Comparison of ENCODE assay signal across 10 cellular contexts in genomic region chr9:89137548-89138462, GRCh38. TPM values are rescaled to one million over a fixed set of nuclear protein-coding genes. Genes with fewer than 3 reads are reported as not detected.
DNase-seq lines count a peak whose midpoint lies in the region; ATAC-seq and TF ChIP-seq lines count a peak whose summit lies in the region.
"Had no signal": no experiment of that assay in that cellular context is flagged by ENCODE, and none has a peak within 500 bp of the region (broad histone marks: within the 10 kb centered on the region; RNA-seq: fewer than 3 reads in every experiment).

No MANE protein-coding gene starts in this region.

- DNase-seq in ELR (ENCODE audit: low read depth) (peak; percentile 85), SJSA1 (ENCODE audit: low read depth in 1 of 2, low spot score in 2 of 2) (peak; percentile 73 to 75), foreskin melanocyte (peak; percentile 83), sigmoid colon (peak; percentile 92), erythroblast (lab: John Stamatoyannopoulos, UW) (no peak)
- DNase-seq: NCI-H187 treated with DMSO at 0.1 percent for 48 hours had no signal

- H3K9me3 ChIP-seq in SJSA1 (replicated peaks) (no peaks in the 10 kb centered on the region), sigmoid colon (no peaks in the 10 kb centered on the region)

- no peak for TF ChIP-seq POLR2A in sigmoid colon (IDR thresholded peaks at IDR 0.05)
- TF ChIP-seq POLR2A in erythroblast (IDR thresholded peaks at IDR 0.05; ENCODE audit: low read length): no peak

- ATAC-seq in GM18861 (IDR thresholded peaks at IDR 0.05; ENCODE audit: unreplicated experiment) (no peak), GM19463 (IDR thresholded peaks at IDR 0.05; ENCODE audit: unreplicated experiment) (no peak), HG03159 (IDR thresholded peaks at IDR 0.05; ENCODE audit: unreplicated experiment) (no peak)

- no peaks in the 10 kb centered on the region for H3K27me3 ChIP-seq in SJSA1 (replicated peaks)
- no peaks in the 10 kb centered on the region for H3K27me3 ChIP-seq in sigmoid colon

- intact Hi-C loops in sigmoid colon (cut with DNase I): loop anchor here (5.0 kb wide), 1 partner anchor 39 kb away; the partner anchor contains the start of gene SHC3

- H3K4me3 ChIP-seq in SJSA1: no peak overlapping the region
- H3K4me3 ChIP-seq in sigmoid colon: no peak overlapping the region

- H3K36me3 ChIP-seq in SJSA1 (no peaks in the 10 kb centered on the region), sigmoid colon (no peaks in the 10 kb centered on the region)

- 67 to 68% methylated on average over 8 of the region's 8 CpGs for WGBS in sigmoid colon, 2 donors

- no peak for TF ChIP-seq CTCF in sigmoid colon (IDR thresholded peaks at IDR 0.05)

- peak overlapping the region; percentile 70 for H3K27ac ChIP-seq in SJSA1
- peak overlapping the region; percentile 48 to 79 (median 70) for H3K27ac ChIP-seq in sigmoid colon
- H3K27ac ChIP-seq: parathyroid adenoma had no signal

- peaks cover 27% of the 10 kb centered on the region for H3K4me1 ChIP-seq in SJSA1 (replicated peaks)
- peaks cover 0 to 31% (median 23%) of the 10 kb centered on the region in 4 donors for H3K4me1 ChIP-seq in sigmoid colon
- H3K4me1 ChIP-seq: parathyroid adenoma had no signal

- no peak for TF ChIP-seq EP300 in sigmoid colon (IDR thresholded peaks at IDR 0.05)

RNA-seq across cellular contexts. Expression of gene SHC3, which starts 40.8 kb away (rescaled TPM):
- 0.16 and 0.34 TPM in 2 replicates for total RNA-seq in SJSA1 (2014; rRNA removed; shearing (Covaris generic))
- 10 to 100 TPM in 1 of 4 donors, 1 to 10 TPM in 2, under 1 TPM in 1; 0.68 to 14.7 (median 3.5) TPM for total RNA-seq in sigmoid colon
- polyA plus RNA-seq in sigmoid colon: 1 to 10 TPM in 1 of 3 donors, under 1 TPM in 1, not detected in 1; 0.32 to 1.8 TPM

Comparison
In these comparisons a context has a peak if more than half of its experiments do, and no peak if none do; other contexts are left out.
1. DNase-seq: peak in ELR (single experiment), SJSA1 (2 of 2), foreskin melanocyte (single experiment) and sigmoid colon (single experiment); none in erythroblast (0 of 2).